Comparison of ENCODE assay signal across 8 cellular contexts in genomic region chr19:33063356-33064116, GRCh38. TPM values are rescaled to one million over a fixed set of nuclear protein-coding genes. Genes with fewer than 3 reads are reported as not detected.
A peak's percentile ranks its signal among the peaks of the same experiment; 100 is the strongest.
DNase-seq lines count a peak whose midpoint lies in the region; ATAC-seq and TF ChIP-seq lines count a peak whose summit lies in the region.

No MANE protein-coding gene starts in this region.

- H3K79me2 ChIP-seq in fibroblast of lung (ENCODE audit: control insufficient read depth, insufficient read depth, low read length) = no peaks in the 10 kb centered on the region
- no peaks in the 10 kb centered on the region for H3K79me2 ChIP-seq in neural cell (replicated peaks; ENCODE audit: insufficient read depth, low read length)

- peaks cover 2% of the 10 kb centered on the region for H3K4me1 ChIP-seq in fibroblast of lung (ENCODE audit: control insufficient read depth, extremely low read depth, insufficient read depth, low read length)

- CTCF ChIA-PET in AG04449 (lab: Yijun Ruan, JAX) = no interaction called here

- H2AFZ ChIP-seq in fibroblast of lung (ENCODE audit: low read length) = peak overlapping the region; percentile 41
- H2AFZ ChIP-seq in neural cell (ENCODE audit: low read depth, low read length) = no peak overlapping the region

- H3F3A ChIP-seq in neural cell (ENCODE audit: insufficient read depth, low read length, poor library complexity, severe bottlenecking) = no peaks in the 10 kb centered on the region

- no peaks in the 10 kb centered on the region for H3K36me3 ChIP-seq in H7 (replicated peaks; ENCODE audit: control insufficient read depth, insufficient read depth, low read length)
- H3K36me3 ChIP-seq in SK-N-MC (ENCODE audit: insufficient read depth, low read length) = no peaks in the 10 kb centered on the region
- no peaks in the 10 kb centered on the region for H3K36me3 ChIP-seq in fibroblast of lung (ENCODE audit: control insufficient read depth, insufficient read depth, low read length)
- H3K36me3 ChIP-seq in neural cell (ENCODE audit: insufficient read depth, low read length) = no peaks in the 10 kb centered on the region

- POLR2A ChIA-PET in AG04449 (lab: Yijun Ruan, JAX) = no interaction called here

- H3K4me3 ChIP-seq in AG04449 (ENCODE audit: low read depth, low read length) = peak overlapping the region; percentile 58
- peak overlapping the region; percentile 70 for H3K4me3 ChIP-seq in H7 (ENCODE audit: insufficient read depth, low read depth, low read length)
- H3K4me3 ChIP-seq in SK-N-MC = peak overlapping the region; percentile 82
- H3K4me3 ChIP-seq in fibroblast of lung (replicated peaks in 1 of 4; ENCODE audit: control extremely low read depth in 1 of 4, insufficient read depth in 1 of 4, low read depth in 3 of 4, low read length in 4 of 4) = peak overlapping the region; percentile 51 to 59 (median 54)
- H3K4me3 ChIP-seq in neural cell (ENCODE audit: low read length) = peak overlapping the region; percentile 64

- DNase-seq in AG04449 (ENCODE audit: low read depth, low spot score) (no peak), H7 (peak; percentile 71), SK-N-MC (ENCODE audit: low read depth, low spot score) (no peak), fibroblast of lung (ENCODE audit: low read depth in 2 of 2) (peak; percentile 32 to 33), GM19240 (ENCODE audit: insufficient read length, low spot score) (no peak)

- H3K27me3 ChIP-seq in H7 (ENCODE audit: control insufficient read depth, insufficient read depth, low read length) (peaks cover 11% of the 10 kb centered on the region), fibroblast of lung (ENCODE audit: control insufficient read depth, insufficient read depth, low read length) (no peaks in the 10 kb centered on the region), neural cell (ENCODE audit: insufficient read depth, low read depth, low read length) (peaks cover 24% of the 10 kb centered on the region)

- H3K9ac ChIP-seq in SK-N-MC (ENCODE audit: insufficient read length) (peak overlapping the region; percentile 59), fibroblast of lung (ENCODE audit: insufficient read depth, low read length) (no peak overlapping the region), neural cell (ENCODE audit: low read length) (no peak overlapping the region)

- H4K20me1 ChIP-seq in fibroblast of lung (ENCODE audit: control insufficient read depth, extremely low read depth, insufficient read depth, low read length) (no peaks in the 10 kb centered on the region), neural cell (ENCODE audit: insufficient read depth) (no peaks in the 10 kb centered on the region)

- H3K9me3 ChIP-seq in SK-N-MC (ENCODE audit: low read depth, low read length) (no peaks in the 10 kb centered on the region), fibroblast of lung (ENCODE audit: control insufficient read depth, insufficient read depth, low read depth, low read length) (no peaks in the 10 kb centered on the region), neural cell (ENCODE audit: low read length) (no peaks in the 10 kb centered on the region)

- TF ChIP-seq EP300 in neural cell (conservative IDR thresholded peaks at IDR 0.05; ENCODE audit: poor library complexity, severe bottlenecking) = no peak

- TF ChIP-seq CTCF in AG04449 (IDR thresholded peaks at IDR 0.05; ENCODE audit: insufficient read depth, low read length, missing control alignments) (no peak), fibroblast of lung (conservative IDR thresholded peaks at IDR 0.05 in 1 of 2, IDR thresholded peaks at IDR 0.05 in 1 of 2; ENCODE audit: low read depth in 1 of 2, low read length in 2 of 2) (no peak), neural cell (IDR thresholded peaks at IDR 0.05; ENCODE audit: poor library complexity, severe bottlenecking) (no peak)

- peak overlapping the region; percentile 87 for H3K4me2 ChIP-seq in fibroblast of lung (ENCODE audit: extremely low read depth, insufficient read depth, low read length)
- no peak overlapping the region for H3K4me2 ChIP-seq in neural cell (ENCODE audit: low read length)

- no peak overlapping the region for H3K27ac ChIP-seq in SK-N-MC
- H3K27ac ChIP-seq in fibroblast of lung (ENCODE audit: insufficient read depth, low read length) = no peak overlapping the region
- no peak overlapping the region for H3K27ac ChIP-seq in neural cell (ENCODE audit: low read length)

- ATAC-seq in HG03159 (IDR thresholded peaks at IDR 0.05; ENCODE audit: unreplicated experiment) (no peak), GM18870 (IDR thresholded peaks at IDR 0.05; ENCODE audit: unreplicated experiment) (no peak)

- no peaks in the 10 kb centered on the region for H3K9me2 ChIP-seq in neural cell (ENCODE audit: insufficient read depth, low read length)

- no peak for TF ChIP-seq RAD21 in neural cell (conservative IDR thresholded peaks at IDR 0.05)

TF ChIP-seq in neural cell, 6 proteins besides CTCF, POLR2A, EP300 and RAD21:
- TF ChIP-seq MXI1 (conservative IDR thresholded peaks at IDR 0.05; ENCODE audit: poor library complexity, severe bottlenecking) (no peak), EZH2 (IDR thresholded peaks at IDR 0.05; ENCODE audit: borderline replicate concordance, insufficient read depth, low read length, poor library complexity, severe bottlenecking) (no peak), SMC3 (conservative IDR thresholded peaks at IDR 0.05; ENCODE audit: poor library complexity) (no peak), TAF1 (IDR thresholded peaks at IDR 0.05; ENCODE audit: low read depth) (no peak), POLR2AphosphoS5 (IDR thresholded peaks at IDR 0.05) (no peak)
- TF ChIP-seq, protein P1, sequence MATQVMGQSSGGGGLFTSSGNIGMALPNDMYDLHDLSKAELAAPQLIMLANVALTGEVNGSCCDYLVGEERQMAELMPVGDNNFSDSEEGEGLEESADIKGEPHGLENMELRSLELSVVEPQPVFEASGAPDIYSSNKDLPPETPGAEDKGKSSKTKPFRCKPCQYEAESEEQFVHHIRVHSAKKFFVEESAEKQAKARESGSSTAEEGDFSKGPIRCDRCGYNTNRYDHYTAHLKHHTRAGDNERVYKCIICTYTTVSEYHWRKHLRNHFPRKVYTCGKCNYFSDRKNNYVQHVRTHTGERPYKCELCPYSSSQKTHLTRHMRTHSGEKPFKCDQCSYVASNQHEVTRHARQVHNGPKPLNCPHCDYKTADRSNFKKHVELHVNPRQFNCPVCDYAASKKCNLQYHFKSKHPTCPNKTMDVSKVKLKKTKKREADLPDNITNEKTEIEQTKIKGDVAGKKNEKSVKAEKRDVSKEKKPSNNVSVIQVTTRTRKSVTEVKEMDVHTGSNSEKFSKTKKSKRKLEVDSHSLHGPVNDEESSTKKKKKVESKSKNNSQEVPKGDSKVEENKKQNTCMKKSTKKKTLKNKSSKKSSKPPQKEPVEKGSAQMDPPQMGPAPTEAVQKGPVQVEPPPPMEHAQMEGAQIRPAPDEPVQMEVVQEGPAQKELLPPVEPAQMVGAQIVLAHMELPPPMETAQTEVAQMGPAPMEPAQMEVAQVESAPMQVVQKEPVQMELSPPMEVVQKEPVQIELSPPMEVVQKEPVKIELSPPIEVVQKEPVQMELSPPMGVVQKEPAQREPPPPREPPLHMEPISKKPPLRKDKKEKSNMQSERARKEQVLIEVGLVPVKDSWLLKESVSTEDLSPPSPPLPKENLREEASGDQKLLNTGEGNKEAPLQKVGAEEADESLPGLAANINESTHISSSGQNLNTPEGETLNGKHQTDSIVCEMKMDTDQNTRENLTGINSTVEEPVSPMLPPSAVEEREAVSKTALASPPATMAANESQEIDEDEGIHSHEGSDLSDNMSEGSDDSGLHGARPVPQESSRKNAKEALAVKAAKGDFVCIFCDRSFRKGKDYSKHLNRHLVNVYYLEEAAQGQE (IDR thresholded peaks at IDR 0.05; ENCODE audit: borderline replicate concordance) = no peak

RNA-seq across cellular contexts. Expression of gene RHPN2, which starts 1.2 kb away (rescaled TPM):
- total RNA-seq in H7 (2014; rRNA removed; shearing (Covaris generic)) = 26.6 and 27.0 TPM in 2 replicates
- 1.5 and 3.3 TPM in 2 replicates for total RNA-seq in fibroblast of lung
- polyA plus RNA-seq in fibroblast of lung (3.8 and 5.7 TPM in 2 replicates), neural cell (0.60 and 1.5 TPM in 2 replicates)
- 2.8 and 4.8 TPM in 2 replicates for polyA plus RNA-seq in fibroblast of lung (2012)
- polyA minus RNA-seq in fibroblast of lung (ENCODE audit: low replicate concordance) (2.6 and 3.4 TPM in 2 replicates), neural cell (0.49 and 0.69 TPM in 2 replicates)

RNA-seq across cellular contexts. Expression of gene GPATCH1, which starts 17.4 kb away (rescaled TPM):
- 5.5 and 6.5 TPM in 2 replicates for total RNA-seq in H7 (2014; rRNA removed; shearing (Covaris generic))
- total RNA-seq in fibroblast of lung = 6.3 and 8.0 TPM in 2 replicates
- polyA plus RNA-seq in fibroblast of lung (5.4 and 5.6 TPM in 2 replicates), neural cell (10.4 and 11.5 TPM in 2 replicates)
- 4.1 and 4.7 TPM in 2 replicates for polyA plus RNA-seq in fibroblast of lung (2012)
- polyA minus RNA-seq in fibroblast of lung (ENCODE audit: low replicate concordance) (1.1 and 9.9 TPM in 2 replicates), neural cell (20.4 and 23.4 TPM in 2 replicates)

Comparison
In these comparisons a context has a peak if more than half of its experiments do, and no peak if none do; other contexts are left out.
1. DNase-seq: peak in H7 (single experiment) and fibroblast of lung (2 of 2); none in AG04449 (single experiment), SK-N-MC (single experiment) and GM19240 (single experiment).
2. Peak in every context shown above with its lines, with median percentiles within 50 percentile points of each other: H3K4me3 ChIP-seq.